Comparison of ENCODE assay signal across 24 cellular contexts in the genomic region with DNA sequence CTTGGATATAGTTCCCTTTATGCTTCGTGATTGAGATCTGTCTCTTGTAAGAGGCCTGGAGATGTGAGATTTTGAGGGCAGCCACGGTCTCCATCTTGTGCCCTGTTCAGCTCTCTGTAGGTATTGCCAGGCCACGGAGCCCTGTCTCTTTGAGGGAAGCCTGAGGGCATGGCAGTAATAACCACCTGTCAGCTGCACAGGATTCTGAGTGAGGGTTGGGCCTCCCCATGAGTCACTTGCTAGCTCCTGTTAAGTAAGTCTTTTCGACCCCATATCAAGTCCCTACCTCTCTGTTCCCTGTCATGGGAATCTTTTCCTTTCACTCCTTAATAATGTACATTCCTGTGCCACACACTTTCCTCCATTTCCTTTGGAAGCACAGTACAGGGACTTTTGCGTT. TPM values are rescaled to one million over a fixed set of nuclear protein-coding genes. Genes with fewer than 3 reads are reported as not detected.
A peak's percentile ranks its signal among the peaks of the same experiment; 100 is the strongest.
DNase-seq lines count a peak whose midpoint lies in the region; ATAC-seq and TF ChIP-seq lines count a peak whose summit lies in the region.
"Had no signal": no experiment of that assay in that cellular context is flagged by ENCODE, and none has a peak within 500 bp of the region (broad histone marks: within the 10 kb centered on the region; RNA-seq: fewer than 3 reads in every experiment).

No MANE protein-coding gene starts in this region.

- H3K36me3 ChIP-seq in HEK293 (ENCODE audit: control insufficient read depth in 2 of 2, insufficient read depth in 1 of 2, low read length in 2 of 2) (no peaks in the 10 kb centered on the region), esophagus muscularis mucosa (no peaks in the 10 kb centered on the region), neuronal stem cell (replicated peaks in 1 of 2; ENCODE audit: control insufficient read depth in 2 of 2, insufficient read depth in 2 of 2, low read length in 2 of 2) (no peaks in the 10 kb centered on the region)
- H3K36me3 ChIP-seq: Peyer's patch had no signal

- no peak overlapping the region for H4K8ac ChIP-seq in neuronal stem cell (ENCODE audit: low read depth, low read length)

- peak overlapping the region; percentile 36 for H3K9ac ChIP-seq in neuronal stem cell (ENCODE audit: low read depth, low read length, poor library complexity)

- no peaks in the 10 kb centered on the region for H3K79me1 ChIP-seq in neuronal stem cell (ENCODE audit: low read depth, low read length)

- 89% methylated on average over 5 of the region's 5 CpGs for WGBS in esophagus muscularis mucosa
- no CpG with 5 or more reads among the region's 5 CpGs for WGBS in neuronal stem cell (ENCODE audit: extremely low coverage in 2 of 2, insufficient read length in 2 of 2, insufficient replicate concordance in 1 of 2), 2 donors

- no peak overlapping the region for H3K4ac ChIP-seq in neuronal stem cell (ENCODE audit: low read length)

- H2AFZ ChIP-seq in neuronal stem cell (ENCODE audit: low read length), result no peak overlapping the region

- CTCF ChIA-PET in HEK293 (lab: Yijun Ruan, JAX), result interaction anchor here (0.5 to 1.0 kb wide), 2 partner anchors 270 to 499 kb away, joined by 3 read pairs; no protein-coding TSS in a partner anchor

- no peak overlapping the region for H3K27ac ChIP-seq in HEK293 (ENCODE audit: extremely low read depth, low read depth, low read length)
- no peak overlapping the region for H3K27ac ChIP-seq in esophagus muscularis mucosa (replicated peaks in 1 of 4)
- H3K27ac ChIP-seq in neuronal stem cell (replicated peaks; ENCODE audit: low read length), result no peak overlapping the region
- H3K27ac ChIP-seq: Peyer's patch had no signal

- H3K27me3 ChIP-seq in esophagus muscularis mucosa (no peaks in the 10 kb centered on the region), neuronal stem cell (ENCODE audit: control insufficient read depth in 3 of 3, insufficient read depth in 3 of 3, low read depth in 1 of 3, low read length in 3 of 3) (peaks cover 0 to 22% (median 0%) of the 10 kb centered on the region in 3 experiments)
- H3K27me3 ChIP-seq: Peyer's patch had no signal

- no peak overlapping the region for H2AK5ac ChIP-seq in neuronal stem cell (ENCODE audit: low read depth, low read length)

- H3K14ac ChIP-seq in neuronal stem cell (ENCODE audit: low read length), result no peak overlapping the region

- no peak overlapping the region for H2BK120ac ChIP-seq in neuronal stem cell (ENCODE audit: low read depth, low read length)

- H3K4me1 ChIP-seq in HEK293 (ENCODE audit: control insufficient read depth, insufficient read depth, low read length), result peaks cover 14% of the 10 kb centered on the region
- H3K4me1 ChIP-seq in esophagus muscularis mucosa, result no peaks in the 10 kb centered on the region
- no peaks in the 10 kb centered on the region for H3K4me1 ChIP-seq in neuronal stem cell (ENCODE audit: control insufficient read depth in 2 of 2, insufficient read depth in 1 of 2, low read depth in 1 of 2, low read length in 2 of 2)
- H3K4me1 ChIP-seq: Peyer's patch had no signal

- H4K91ac ChIP-seq in neuronal stem cell (ENCODE audit: low read depth, low read length, poor library complexity), result peak overlapping the region; percentile 42

- no peak for TF ChIP-seq EP300 in esophagus muscularis mucosa (IDR thresholded peaks at IDR 0.05)

- ATAC-seq in GM19023 (IDR thresholded peaks at IDR 0.05; ENCODE audit: unreplicated experiment), result no peak
- ATAC-seq: CD8-positive, alpha-beta T cell; HCT116 had no signal

- H3K23ac ChIP-seq in neuronal stem cell (ENCODE audit: low read depth, low read length, poor library complexity), result no peak overlapping the region

- H2BK15ac ChIP-seq in neuronal stem cell (ENCODE audit: low read length), result no peak overlapping the region

- POLR2A ChIA-PET in HEK293 (lab: Yijun Ruan, JAX), result no interaction called here

- H2BK12ac ChIP-seq in neuronal stem cell (ENCODE audit: low read length), result no peak overlapping the region

- H3K4me2 ChIP-seq in neuronal stem cell (ENCODE audit: insufficient read depth, low read length, poor library complexity, severe bottlenecking), result no peak overlapping the region

- H3K9me3 ChIP-seq in HEK293 (ENCODE audit: control insufficient read depth, insufficient read depth, low read depth, low read length) (no peaks in the 10 kb centered on the region), esophagus muscularis mucosa (no peaks in the 10 kb centered on the region), neuronal stem cell (replicated peaks in 1 of 2; ENCODE audit: control insufficient read depth in 2 of 2, insufficient read depth in 1 of 2, low read depth in 1 of 2, low read length in 2 of 2) (no peaks in the 10 kb centered on the region)
- H3K9me3 ChIP-seq: Peyer's patch had no signal

- no peak for TF ChIP-seq POLR2A in esophagus muscularis mucosa (IDR thresholded peaks at IDR 0.05; ENCODE audit: low read depth)

- TF ChIP-seq CTCF in HEK293 (tag by site-specific recombination; IDR thresholded peaks at IDR 0.05), result no peak
- TF ChIP-seq CTCF in esophagus muscularis mucosa (IDR thresholded peaks at IDR 0.05), result no peak

- intact Hi-C loops in esophagus muscularis mucosa (cut with DNase I), result no loop called here

- H3K18ac ChIP-seq in neuronal stem cell (ENCODE audit: low read length), result no peak overlapping the region

- no peak overlapping the region for H3K4me3 ChIP-seq in HEK293 (ENCODE audit: low read depth, low read length)
- no peak overlapping the region for H3K4me3 ChIP-seq in esophagus muscularis mucosa
- no peak overlapping the region for H3K4me3 ChIP-seq in neuronal stem cell (ENCODE audit: low read length in 2 of 2)
- H3K4me3 ChIP-seq: Peyer's patch had no signal

- no peak overlapping the region for H2BK5ac ChIP-seq in neuronal stem cell (ENCODE audit: low read length)

- DNase-seq in RPMI7951 (ENCODE audit: low read depth), result peak; percentile 72
- peak; percentile 72 for DNase-seq in esophagus muscularis mucosa (ENCODE audit: extremely low spot score)
- no peak for DNase-seq in neuronal stem cell (ENCODE audit: low spot score)
- DNase-seq in RPMI8226, result no peak
- DNase-seq in NCI-H2196 (lab: John Stamatoyannopoulos, UW; ENCODE audit: unreplicated experiment), result no peak
- DNase-seq in T1000 (lab: John Stamatoyannopoulos, UW), result no peak
- DNase-seq: AML-193; C1 segment of cervical spinal cord; CD8-positive, alpha-beta T cell; GDM1; Kasumi-1; MM.1S; NCI-H1048; NCI-H1436; NCI-H187 treated with DMSO at 0.1 percent for 48 hours; NCI-H2107; NCI-H2227 treated with DMSO at 0.1 percent for 48 hours; NCI-H510A treated with DMSO at 0.1 percent for 48 hours; NCI-H774; Peyer's patch; SHP77 had no signal

TF ChIP-seq in HEK293, 187 proteins besides CTCF, POLR2A, EP300 and RAD21:
- TF ChIP-seq SP7 (tag by site-specific recombination; IDR thresholded peaks at IDR 0.05) (0 out of 2 replicates have a peak, but pooled peaks have one; percentile 16), BCL11B (tag by site-specific recombination; IDR thresholded peaks at IDR 0.05; ENCODE audit: low read depth) (no peak), SCRT2 (tag by site-specific recombination; IDR thresholded peaks at IDR 0.05) (peak; percentile 48; the same call in 1 of the 2 replicates)
- TF ChIP-seq, protein P1, sequence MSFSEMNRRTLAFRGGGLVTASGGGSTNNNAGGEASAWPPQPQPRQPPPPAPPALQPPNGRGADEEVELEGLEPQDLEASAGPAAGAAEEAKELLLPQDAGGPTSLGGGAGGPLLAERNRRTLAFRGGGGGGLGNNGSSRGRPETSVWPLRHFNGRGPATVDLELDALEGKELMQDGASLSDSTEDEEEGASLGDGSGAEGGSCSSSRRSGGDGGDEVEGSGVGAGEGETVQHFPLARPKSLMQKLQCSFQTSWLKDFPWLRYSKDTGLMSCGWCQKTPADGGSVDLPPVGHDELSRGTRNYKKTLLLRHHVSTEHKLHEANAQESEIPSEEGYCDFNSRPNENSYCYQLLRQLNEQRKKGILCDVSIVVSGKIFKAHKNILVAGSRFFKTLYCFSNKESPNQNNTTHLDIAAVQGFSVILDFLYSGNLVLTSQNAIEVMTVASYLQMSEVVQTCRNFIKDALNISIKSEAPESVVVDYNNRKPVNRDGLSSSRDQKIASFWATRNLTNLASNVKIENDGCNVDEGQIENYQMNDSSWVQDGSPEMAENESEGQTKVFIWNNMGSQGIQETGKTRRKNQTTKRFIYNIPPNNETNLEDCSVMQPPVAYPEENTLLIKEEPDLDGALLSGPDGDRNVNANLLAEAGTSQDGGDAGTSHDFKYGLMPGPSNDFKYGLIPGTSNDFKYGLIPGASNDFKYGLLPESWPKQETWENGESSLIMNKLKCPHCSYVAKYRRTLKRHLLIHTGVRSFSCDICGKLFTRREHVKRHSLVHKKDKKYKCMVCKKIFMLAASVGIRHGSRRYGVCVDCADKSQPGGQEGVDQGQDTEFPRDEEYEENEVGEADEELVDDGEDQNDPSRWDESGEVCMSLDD (tag by site-specific recombination; IDR thresholded peaks at IDR 0.05), result no peak

RNA-seq across cellular contexts. Expression of a gene that starts 20.4 kb away (rescaled TPM):
- 21.6 and 25.9 TPM in 2 replicates for total RNA-seq in RPMI7951 (2014; rRNA removed; shearing (Covaris generic))
- not detected for total RNA-seq in esophagus muscularis mucosa
- 0.45 TPM for polyA plus RNA-seq in neuronal stem cell (2013, experiment 1 of 2)
- 0.33 TPM for polyA plus RNA-seq in neuronal stem cell (2013, experiment 2 of 2)
- total RNA-seq: CD8-positive, alpha-beta T cell had no signal

Comparison
In these comparisons a context has a peak if more than half of its experiments do, and no peak if none do; other contexts are left out.
1. DNase-seq: peak in RPMI7951 (single experiment) and esophagus muscularis mucosa (single experiment); none in neuronal stem cell (single experiment), RPMI8226 (single experiment), NCI-H2196 (single experiment) and T1000 (single experiment).
2. RNA of a gene that starts 20.4 kb away (total RNA-seq): 21.6 to 25.9 TPM in RPMI7951; not detected in esophagus muscularis mucosa; every median in the first group is over 10 times any median in the second.